Comparison of ENCODE assay signal across 8 cellular contexts in the genomic region with DNA sequence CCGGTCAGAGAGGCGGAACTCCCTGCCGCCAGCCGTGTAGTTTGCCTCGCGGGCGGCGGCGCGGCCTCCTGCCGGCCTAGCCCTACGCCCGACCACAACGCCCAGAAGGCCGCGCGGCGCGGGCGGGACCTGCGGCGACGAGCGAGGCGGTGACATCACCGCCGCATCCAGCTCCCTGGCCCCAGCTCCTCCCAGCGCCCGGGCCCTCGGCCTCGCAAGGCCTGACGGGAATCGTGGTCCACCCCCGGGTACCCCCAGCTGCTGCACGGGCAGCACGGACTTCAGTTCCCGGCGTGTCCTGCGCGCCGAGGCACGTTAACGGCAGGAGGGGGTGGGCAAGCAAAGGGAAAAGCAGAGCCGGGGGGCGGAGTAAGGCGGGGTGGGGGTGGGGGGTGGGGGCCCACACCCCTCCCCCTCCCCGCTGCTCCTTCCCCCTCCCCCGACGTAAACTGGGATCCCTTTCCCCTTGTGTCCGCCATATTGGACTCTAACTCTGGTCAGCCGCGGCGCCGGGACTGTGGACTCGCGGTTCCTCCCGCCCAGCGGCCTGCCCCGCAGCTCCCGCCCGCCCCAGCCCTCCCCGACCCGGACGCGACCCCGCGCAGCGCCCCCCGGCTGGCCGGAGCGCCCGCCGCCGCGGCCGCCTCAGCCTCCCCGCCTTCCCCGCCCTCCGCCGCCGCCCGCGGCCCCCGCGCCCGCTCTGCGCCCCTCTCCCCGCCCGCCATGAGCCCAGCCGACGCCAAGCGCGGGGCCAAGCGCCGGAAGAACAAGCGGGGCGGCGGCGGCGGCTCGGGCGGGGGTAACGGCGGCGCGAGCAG. TPM values are rescaled to one million over a fixed set of nuclear protein-coding genes. Genes with fewer than 3 reads are reported as not detected.
A peak's percentile ranks its signal among the peaks of the same experiment; 100 is the strongest.
DNase-seq lines count a peak whose midpoint lies in the region; ATAC-seq, FAIRE-seq and TF ChIP-seq lines count a peak whose summit lies in the region.

A gene with protein sequence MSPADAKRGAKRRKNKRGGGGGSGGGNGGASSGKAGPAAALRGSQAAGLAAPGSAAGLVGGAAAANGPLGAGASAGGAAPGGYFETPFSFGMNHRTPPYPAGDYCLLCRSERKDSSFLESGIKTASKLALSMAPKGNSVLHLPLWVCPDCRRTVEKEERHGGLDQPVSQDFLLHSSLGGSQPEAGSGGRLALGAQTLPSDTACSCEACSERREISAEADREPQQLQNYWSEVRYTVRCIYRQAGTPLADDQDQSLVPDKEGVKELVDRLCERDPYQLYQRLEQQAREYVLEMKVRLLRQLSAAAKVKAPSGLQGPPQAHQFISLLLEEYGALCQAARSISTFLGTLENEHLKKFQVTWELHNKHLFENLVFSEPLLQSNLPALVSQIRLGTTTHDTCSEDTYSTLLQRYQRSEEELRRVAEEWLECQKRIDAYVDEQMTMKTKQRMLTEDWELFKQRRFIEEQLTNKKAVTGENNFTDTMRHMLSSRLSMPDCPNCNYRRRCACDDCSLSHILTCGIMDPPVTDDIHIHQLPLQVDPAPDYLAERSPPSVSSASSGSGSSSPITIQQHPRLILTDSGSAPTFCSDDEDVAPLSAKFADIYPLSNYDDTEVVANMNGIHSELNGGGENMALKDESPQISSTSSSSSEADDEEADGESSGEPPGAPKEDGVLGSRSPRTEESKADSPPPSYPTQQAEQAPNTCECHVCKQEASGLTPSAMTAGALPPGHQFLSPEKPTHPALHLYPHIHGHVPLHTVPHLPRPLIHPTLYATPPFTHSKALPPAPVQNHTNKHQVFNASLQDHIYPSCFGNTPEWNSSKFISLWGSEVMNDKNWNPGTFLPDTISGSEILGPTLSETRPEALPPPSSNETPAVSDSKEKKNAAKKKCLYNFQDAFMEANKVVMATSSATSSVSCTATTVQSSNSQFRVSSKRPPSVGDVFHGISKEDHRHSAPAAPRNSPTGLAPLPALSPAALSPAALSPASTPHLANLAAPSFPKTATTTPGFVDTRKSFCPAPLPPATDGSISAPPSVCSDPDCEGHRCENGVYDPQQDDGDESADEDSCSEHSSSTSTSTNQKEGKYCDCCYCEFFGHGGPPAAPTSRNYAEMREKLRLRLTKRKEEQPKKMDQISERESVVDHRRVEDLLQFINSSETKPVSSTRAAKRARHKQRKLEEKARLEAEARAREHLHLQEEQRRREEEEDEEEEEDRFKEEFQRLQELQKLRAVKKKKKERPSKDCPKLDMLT (N-terminal part only) (plus strand): TSS at position 455 of the 818 bp plus-strand sequence. CDS start 269 bp downstream, at position 724.

- no peak within 1 kb of the TSS for H2BK20ac ChIP-seq in IMR-90 (ENCODE audit: low read depth, low read length)

- H2AK5ac ChIP-seq in IMR-90 (ENCODE audit: low read depth, low read length), result peak within 1 kb of the TSS; percentile 91

- in situ Hi-C loops in IMR-90 (cut with MboI; ENCODE audit: low sequenced_read_pairs), result no loop called here

- H3K4me1 ChIP-seq in IMR-90 (ENCODE audit: control insufficient read depth, insufficient read depth, low read length) (peaks cover 4% of the 10 kb centered on the region; the same call in 1 of the 2 replicates), OCI-LY7 (ENCODE audit: insufficient read depth, low read length, poor library complexity, severe bottlenecking) (peaks cover 15% of the 10 kb centered on the region), endothelial cell of umbilical vein (ENCODE audit: control insufficient read depth, extremely low read depth, insufficient read depth, low read length) (peaks cover 9% of the 10 kb centered on the region)

- BruUV-seq in IMR-90 (replicated peaks; lab: Mats Ljungman, UMichigan) (no TSS peak), OCI-LY7 (replicated peaks; lab: Mats Ljungman, UMichigan) (no TSS peak), endothelial cell of umbilical vein (replicated peaks; lab: Mats Ljungman, UMichigan) (no TSS peak)

- H3K27me3 ChIP-seq in IMR-90 (ENCODE audit: control insufficient read depth, insufficient read depth, low read length) (no peaks in the 10 kb centered on the region), endothelial cell of umbilical vein (ENCODE audit: control insufficient read depth in 2 of 2, insufficient read depth in 2 of 2, low read length in 2 of 2) (no peaks in the 10 kb centered on the region)

- peaks cover 2% of the 10 kb centered on the region; the same call in 1 of the 2 replicates for H3K36me3 ChIP-seq in IMR-90 (ENCODE audit: control insufficient read depth, insufficient read depth, low read length)
- H3K36me3 ChIP-seq in OCI-LY7 (ENCODE audit: insufficient read depth, low read length), result peaks cover 15% of the 10 kb centered on the region; the same call in 1 of the 2 replicates
- no peaks in the 10 kb centered on the region for H3K36me3 ChIP-seq in endothelial cell of umbilical vein (ENCODE audit: control insufficient read depth in 2 of 2, extremely low read depth in 1 of 2, insufficient read depth in 2 of 2, low read length in 2 of 2)

- H3K79me2 ChIP-seq in OCI-LY7 (ENCODE audit: insufficient read depth, low read depth, low read length) (peaks cover 43% of the 10 kb centered on the region), endothelial cell of umbilical vein (ENCODE audit: control insufficient read depth, insufficient read depth, low read length) (peaks cover 43% of the 10 kb centered on the region)

- H3K9me3 ChIP-seq in IMR-90 (ENCODE audit: control insufficient read depth, insufficient read depth, low read length) (no peaks in the 10 kb centered on the region), OCI-LY7 (ENCODE audit: low read length) (no peaks in the 10 kb centered on the region), endothelial cell of umbilical vein (replicated peaks; ENCODE audit: control insufficient read depth, insufficient read depth, low read length) (no peaks in the 10 kb centered on the region)

- 1% methylated on average over 36 of the region's 106 CpGs; no CpG with 5 or more reads in 1 of the 2 experiments for WGBS in IMR-90 (ENCODE audit: extremely low coverage in 2 of 2, insufficient read length in 1 of 2), 2 experiments

- H2BK5ac ChIP-seq in IMR-90 (ENCODE audit: low read depth, low read length, poor library complexity, severe bottlenecking), result peak within 1 kb of the TSS; percentile 81

- H3K27ac ChIP-seq in IMR-90 (ENCODE audit: insufficient read depth, low read length) (peak within 1 kb of the TSS; percentile 92), OCI-LY7 (ENCODE audit: low read depth, low read length, poor library complexity, severe bottlenecking) (peak within 1 kb of the TSS; percentile 68), endothelial cell of umbilical vein (ENCODE audit: insufficient read depth, low read depth, low read length) (peak within 1 kb of the TSS; percentile 81)

- H3K18ac ChIP-seq in IMR-90 (ENCODE audit: low read depth, low read length), result peak within 1 kb of the TSS; percentile 23; the same call in 1 of the 2 replicates

- H3K56ac ChIP-seq in IMR-90 (ENCODE audit: extremely low read depth, insufficient read depth, low read length), result peak within 1 kb of the TSS; percentile 75

- TF ChIP-seq CTCF in IMR-90 (conservative IDR thresholded peaks at IDR 0.05; ENCODE audit: low read depth, low read length), result no peak
- no peak for TF ChIP-seq CTCF in OCI-LY7 (conservative IDR thresholded peaks at IDR 0.05; ENCODE audit: low read length)
- no peak for TF ChIP-seq CTCF in endothelial cell of umbilical vein (IDR thresholded peaks at IDR 0.05; ENCODE audit: extremely low read depth in 1 of 2, insufficient read depth in 1 of 2, low read depth in 1 of 2, low read length in 2 of 2)

- peak within 1 kb of the TSS; percentile 72 for H3K14ac ChIP-seq in IMR-90 (replicated peaks; ENCODE audit: low read depth, low read length)

- peak within 1 kb of the TSS; percentile 98 for H2AK9ac ChIP-seq in IMR-90 (replicated peaks; ENCODE audit: low read depth, low read length, poor library complexity)

- POLR2A ChIA-PET in IMR-90 (lab: Charles Lee; ENCODE audit: unreplicated experiment) (no interaction called here), OCI-LY7 (lab: Charles Lee) (interaction anchor here (0.5 to 2.0 kb wide), 6 partner anchors 14 to 68 kb away, joined by 3 to 11 read pairs (median 4); a partner anchor contains a TSS), endothelial cell of umbilical vein (lab: Charles Lee) (interaction anchor here (0.6 to 0.9 kb wide), 2 partner anchors 16 to 270 kb away, joined by 3 read pairs; no protein-coding TSS in a partner anchor)

- peak within 1 kb of the TSS; percentile 55 for H4K5ac ChIP-seq in IMR-90 (ENCODE audit: low read depth, low read length)

- ATAC-seq in GM21529 (IDR thresholded peaks at IDR 0.05; ENCODE audit: unreplicated experiment), result peak; percentile 88
- peak; percentile 90 for ATAC-seq in IMR-90 (ENCODE audit: low read depth)

- intact Hi-C loops in IMR-90 (cut with micrococcal nuclease) (loop anchor here (1.0 to 2.0 kb wide), 2 partner anchors 50 to 126 kb away; no protein-coding TSS in a partner anchor), OCI-LY7 (cut with micrococcal nuclease; ENCODE audit: unreplicated experiment) (loop anchor here (1.0 to 2.0 kb wide), 4 partner anchors 68 to 418 kb away; a partner anchor contains a TSS), endothelial cell of umbilical vein (cut with micrococcal nuclease) (loop anchor here (5.0 to 10.0 kb wide), 3 partner anchors 178 to 276 kb away; a partner anchor contains a TSS)

- H3K9me2 ChIP-seq in OCI-LY7 (ENCODE audit: insufficient read depth, low read length), result no peaks in the 10 kb centered on the region

- H4K91ac ChIP-seq in IMR-90 (ENCODE audit: insufficient read depth, low read depth, low read length), result peak within 1 kb of the TSS; percentile 88

- peak within 1 kb of the TSS; percentile 92 for H3K23ac ChIP-seq in IMR-90 (ENCODE audit: low read depth, low read length)

- dilution Hi-C loops in IMR-90 (cut with HindIII; ENCODE audit: low sequenced_read_pairs, unreplicated experiment), result no loop called here
- dilution Hi-C loops in endothelial cell of umbilical vein (cut with MboI; ENCODE audit: extremely low pct_ligation_motif_present, low sequenced_read_pairs), result no loop called here

- no peak for TF ChIP-seq RAD21 in IMR-90 (IDR thresholded peaks at IDR 0.05; ENCODE audit: low read length)

- FAIRE-seq in endothelial cell of umbilical vein (lab: Jason Lieb, UNC), result peak; percentile 96

- H2AFZ ChIP-seq in IMR-90 (replicated peaks; ENCODE audit: low read length, poor library complexity) (peak within 1 kb of the TSS; percentile 98), OCI-LY7 (ENCODE audit: low read length) (peak within 1 kb of the TSS; percentile 91), endothelial cell of umbilical vein (ENCODE audit: low read depth, low read length) (peak within 1 kb of the TSS; percentile 35)

- H2BK15ac ChIP-seq in IMR-90 (ENCODE audit: low read depth, low read length), result no peak within 1 kb of the TSS

- H3K4me3 ChIP-seq in IMR-90 (ENCODE audit: insufficient read depth, low read depth, low read length) (peak within 1 kb of the TSS; percentile 99), OCI-LY7 (ENCODE audit: low read depth, low read length, poor library complexity, severe bottlenecking) (peak within 1 kb of the TSS; percentile 95), endothelial cell of umbilical vein (replicated peaks in 1 of 3; ENCODE audit: insufficient read depth in 1 of 3, low read depth in 1 of 3, low read length in 3 of 3) (peak within 1 kb of the TSS; percentile 75 to 99 (median 88))

- DNase-seq in DMS 273 treated with DMSO at 0.1 percent for 48 hours (lab: John Stamatoyannopoulos, UW), result peak; percentile 92
- DNase-seq in IMR-90, result peak; percentile 100
- DNase-seq in OCI-LY7 (ENCODE audit: low spot score), result peak; percentile 100
- peak; percentile 96 for DNase-seq in activated T-cell treated with anti-CD3 and anti-CD28 coated beads for 1 hour (ENCODE audit: low read depth)
- peak; percentile 100 for DNase-seq in endothelial cell of umbilical vein (ENCODE audit: low read depth, low spot score)
- DNase-seq in midbrain (lab: John Stamatoyannopoulos, UW), result peak; percentile 100
- DNase-seq in stimulated activated CD8-positive, alpha-beta memory T cell treated with anti-CD3 and anti-CD28 coated beads, Interleukin-15, amount 100 ng/mL, for 48 hours (ENCODE audit: low read depth in 2 of 2), result peak; percentile 100

- peaks cover 37% of the 10 kb centered on the region for H4K20me1 ChIP-seq in IMR-90 (ENCODE audit: insufficient read depth, low read length)
- H4K20me1 ChIP-seq in OCI-LY7 (ENCODE audit: insufficient read depth, low read length), result peaks cover 6% of the 10 kb centered on the region; the same call in 1 of the 2 replicates
- no peaks in the 10 kb centered on the region for H4K20me1 ChIP-seq in endothelial cell of umbilical vein (replicated peaks; ENCODE audit: control insufficient read depth, extremely low read depth, insufficient read depth, low read length)

- peak within 1 kb of the TSS; percentile 94 to 95 for H4K8ac ChIP-seq in IMR-90 (ENCODE audit: low read depth in 2 of 2, low read length in 2 of 2)

- H3K9me1 ChIP-seq in IMR-90 (ENCODE audit: insufficient read depth, low read length) (peaks cover 7% of the 10 kb centered on the region), endothelial cell of umbilical vein (replicated peaks; ENCODE audit: control insufficient read depth, extremely low read depth, insufficient read depth, low read length) (no peaks in the 10 kb centered on the region)

- CTCF ChIA-PET in IMR-90 (lab: Yijun Ruan, JAX) (no interaction called here), OCI-LY7 (lab: Charles Lee; ENCODE audit: unreplicated experiment) (interaction anchor here (0.6 to 1.0 kb wide), 2 partner anchors 69 to 219 kb away, joined by 3 read pairs; no protein-coding TSS in a partner anchor), endothelial cell of umbilical vein (lab: Charles Lee) (interaction anchor here (1.3 to 1.6 kb wide), 2 partner anchors 16 to 66 kb away, joined by 3 to 6 read pairs; no protein-coding TSS in a partner anchor)

- TF ChIP-seq POLR2A in IMR-90 (IDR thresholded peaks at IDR 0.05; ENCODE audit: low read depth, low read length), result peak; percentile 77
- TF ChIP-seq POLR2A in endothelial cell of umbilical vein (IDR thresholded peaks at IDR 0.05; ENCODE audit: low read depth, low read length), result peak; percentile 46

- peaks cover 0 to 26% of the 10 kb centered on the region in 2 experiments; a peak in 2 of 4 replicates for H3K79me1 ChIP-seq in IMR-90 (ENCODE audit: low read depth in 1 of 2, low read length in 2 of 2)

- peak within 1 kb of the TSS; percentile 37 for H2BK120ac ChIP-seq in IMR-90 (ENCODE audit: low read depth, low read length)

- H3K4ac ChIP-seq in IMR-90 (ENCODE audit: low read depth, low read length), result peak within 1 kb of the TSS; percentile 94

- H3K4me2 ChIP-seq in IMR-90 (ENCODE audit: low read depth, low read length) (peak within 1 kb of the TSS; percentile 85), OCI-LY7 (ENCODE audit: low read length) (peak within 1 kb of the TSS; percentile 75), endothelial cell of umbilical vein (ENCODE audit: insufficient read depth, low read length) (peak within 1 kb of the TSS; percentile 93)

- H3K9ac ChIP-seq in IMR-90 (ENCODE audit: low read depth, low read length) (peak within 1 kb of the TSS; percentile 87), endothelial cell of umbilical vein (replicated peaks; ENCODE audit: extremely low read depth, insufficient read depth, low read length) (peak within 1 kb of the TSS; percentile 89)

RNA-seq across cellular contexts. Expression of the gene that starts here (rescaled TPM):
- 6.8 and 8.1 TPM in 2 replicates for total RNA-seq in IMR-90 (2012; rRNA removed)
- 9.5 and 11.0 TPM in 2 replicates for polyA plus RNA-seq in IMR-90 (2012; rRNA removed)
- 7.7 and 8.2 TPM in 2 replicates for polyA plus RNA-seq in IMR-90 (2012; cell fraction: cytosol; rRNA removed)
- 35.7 and 38.6 TPM in 2 replicates for polyA plus RNA-seq in IMR-90 (2012; cell fraction: nucleus; rRNA removed; ENCODE audit: low replicate concordance)
- total RNA-seq in OCI-LY7 (2014; rRNA removed; shearing (Covaris generic)), result 17.1 and 17.8 TPM in 2 replicates
- 36.7 and 38.6 TPM in 2 replicates for total RNA-seq in OCI-LY7 (2022)
- total RNA-seq in endothelial cell of umbilical vein, result 32.0 and 32.1 TPM in 2 replicates
- polyA plus RNA-seq in endothelial cell of umbilical vein, result 12.3 TPM in 2 replicates
- 11.5 and 12.2 TPM in 2 replicates for polyA plus RNA-seq in endothelial cell of umbilical vein (2011; cell fraction: cytosol; rRNA removed)
- 37.7 and 38.6 TPM in 2 replicates for polyA plus RNA-seq in endothelial cell of umbilical vein (2011; cell fraction: nucleus; rRNA removed)
- 13.8 and 13.9 TPM in 2 replicates for polyA plus RNA-seq in endothelial cell of umbilical vein (2012)
- 23.4 and 26.9 TPM in 2 replicates for polyA minus RNA-seq in endothelial cell of umbilical vein
- polyA minus RNA-seq in endothelial cell of umbilical vein (2011; cell fraction: cytosol; rRNA and poly(A)+ RNA removed), result 9.9 TPM
- 44.1 and 45.2 TPM in 2 replicates for polyA minus RNA-seq in endothelial cell of umbilical vein (2011; cell fraction: nucleus; rRNA and poly(A)+ RNA removed)

Comparison
In these comparisons a context has a peak if more than half of its experiments do, and no peak if none do; other contexts are left out.
1. Peak in every context shown above with its lines: DNase-seq, ATAC-seq, H3K4me3 ChIP-seq and H3K27ac ChIP-seq.
2. H2AFZ ChIP-seq: peak in every context shown above with its lines; median percentile 98 in IMR-90; 91 in OCI-LY7; 35 in endothelial cell of umbilical vein.